26 cellular contexts compared by ENCODE assay signal in genomic region chr9:88025411-88026132, GRCh38.
"Had no signal": no experiment of that assay in that cellular context is flagged by ENCODE, and none has a peak within 500 bp of the region (broad histone marks: within the 10 kb centered on the region; RNA-seq: fewer than 3 reads in every experiment).

No MANE protein-coding gene starts in this region.

- H3K27ac Mint-ChIP-seq: activated CD8-positive, alpha-beta T cell treated with anti-CD3 and anti-CD28 coated beads, Interleukin-2, amount 10 ng/mL, durations not matched to agents 7 days and 5 days; activated naive CD8-positive, alpha-beta T cell treated with anti-CD3 and anti-CD28 coated beads, Interleukin-2, amount 50 U/mL, for 24 hours; activated T-helper 1 cell treated with anti-CD3 and anti-CD28 coated beads, Interleukin-12 subunit alpha, Interleukin-12 subunit beta, Interleukin-2, Interleukin-4 antibody, amounts not matched to agents 30 ng/mL and 10 ng/mL and 1 ng/mL, durations not matched to agents 14 hours and 24 hours and 36 hours; natural killer cell had no signal

- H3K4me1 Mint-ChIP-seq: activated naive CD8-positive, alpha-beta T cell treated with anti-CD3 and anti-CD28 coated beads, Interleukin-2, amount 50 U/mL, for 24 hours; natural killer cell; stimulated activated naive CD8-positive, alpha-beta T cell treated with anti-CD3 and anti-CD28 coated beads, Interleukin-15, amount 100 ng/mL, for 72 hours had no signal

- ATAC-seq: activated CD8-positive, alpha-beta T cell treated with anti-CD3 and anti-CD28 coated beads, Interleukin-2, amount 10 ng/mL, durations not matched to agents 7 days and 5 days; activated naive CD8-positive, alpha-beta T cell treated with anti-CD3 and anti-CD28 coated beads, Interleukin-2, amount 50 U/mL, for 24 hours; body of pancreas; foreskin keratinocyte; left ventricle myocardium superior; natural killer cell; right cardiac atrium; stimulated activated naive CD8-positive, alpha-beta T cell treated with anti-CD3 and anti-CD28 coated beads, Interleukin-15, amount 100 ng/mL, for 72 hours had no signal

- H3K4me1 ChIP-seq: body of pancreas, foreskin keratinocyte, suprapubic skin, tibial nerve had no signal

- H3K9me3 ChIP-seq: body of pancreas, neutrophil, ovary, suprapubic skin, tibial nerve had no signal

- H3K27ac ChIP-seq: body of pancreas, cardiac muscle cell, foreskin keratinocyte, neutrophil, ovary, suprapubic skin, tibial nerve, WERI-Rb-1 had no signal

- H3K36me3 Mint-ChIP-seq: natural killer cell had no signal

- DNase-seq: activated CD4-positive, alpha-beta T cell treated with anti-CD3 and anti-CD28 coated beads for 1 hour; activated CD4-positive, alpha-beta T cell treated with anti-CD3 and anti-CD28 coated beads, Interleukin-2, amount 50 U/mL, for 1 hour; activated CD8-positive, alpha-beta T cell treated with anti-CD3 and anti-CD28 coated beads, Interleukin-2, amount 10 ng/mL, durations not matched to agents 7 days and 5 days; activated gamma-delta T cell; activated naive CD4-positive, alpha-beta T cell treated with anti-CD3 and anti-CD28 coated beads, Interleukin-2, amount 50 U/mL, for 16 hours; activated naive CD8-positive, alpha-beta T cell treated with anti-CD3 and anti-CD28 coated beads, Interleukin-2, amount 50 U/mL, for 24 hours; anterior cingulate cortex; body of pancreas; cortex of kidney; foreskin keratinocyte; kidney glomerular epithelial cell; left ventricle myocardium superior; mammary epithelial cell; midbrain; natural killer cell; ovary; right cardiac atrium; stimulated activated CD4-positive, alpha-beta T cell treated with anti-CD3 and anti-CD28 coated beads, Interleukin-12 subunit alpha, Interleukin-12 subunit beta, amount 100 ng/mL, for 4 hours; stimulated activated CD4-positive, alpha-beta T cell treated with anti-CD3 and anti-CD28 coated beads, Interleukin-1b, Interleukin-23, amount 100 ng/mL, for 48 hours; stimulated activated naive CD8-positive, alpha-beta T cell treated with anti-CD3 and anti-CD28 coated beads, Interleukin-15, amount 100 ng/mL, for 72 hours; WERI-Rb-1 had no signal

- H3K9me3 Mint-ChIP-seq: activated naive CD8-positive, alpha-beta T cell treated with anti-CD3 and anti-CD28 coated beads, Interleukin-2, amount 50 U/mL, for 24 hours; activated T-helper 1 cell treated with anti-CD3 and anti-CD28 coated beads, Interleukin-12 subunit alpha, Interleukin-12 subunit beta, Interleukin-2, Interleukin-4 antibody, amounts not matched to agents 30 ng/mL and 10 ng/mL and 1 ng/mL, durations not matched to agents 14 hours and 24 hours and 36 hours; natural killer cell; stimulated activated naive CD8-positive, alpha-beta T cell treated with anti-CD3 and anti-CD28 coated beads, Interleukin-15, amount 100 ng/mL, for 72 hours had no signal

- H3K4me3 ChIP-seq: body of pancreas, cardiac muscle cell, ovary, suprapubic skin, tibial nerve had no signal

- H3K4me3 Mint-ChIP-seq: activated CD8-positive, alpha-beta T cell treated with anti-CD3 and anti-CD28 coated beads, Interleukin-2, amount 10 ng/mL, durations not matched to agents 7 days and 5 days; activated naive CD8-positive, alpha-beta T cell treated with anti-CD3 and anti-CD28 coated beads, Interleukin-2, amount 50 U/mL, for 24 hours; activated T-helper 1 cell treated with anti-CD3 and anti-CD28 coated beads, Interleukin-12 subunit alpha, Interleukin-12 subunit beta, Interleukin-2, Interleukin-4 antibody, amounts not matched to agents 30 ng/mL and 10 ng/mL and 1 ng/mL, durations not matched to agents 14 hours and 24 hours and 36 hours; natural killer cell; stimulated activated naive CD8-positive, alpha-beta T cell treated with anti-CD3 and anti-CD28 coated beads, Interleukin-15, amount 100 ng/mL, for 72 hours had no signal

- H3K36me3 ChIP-seq: cardiac muscle cell, neutrophil, ovary, suprapubic skin, tibial nerve, WERI-Rb-1 had no signal

- H3K27me3 ChIP-seq: body of pancreas, cardiac muscle cell, foreskin keratinocyte, neutrophil, ovary, suprapubic skin, tibial nerve had no signal
